In genomic region chr15:67067161-67067853, GRCh38 we compare ENCODE assay signal across 8 cellular contexts. TPM values are rescaled to one million over a fixed set of nuclear protein-coding genes. Genes with fewer than 3 reads are reported as not detected.
DNase-seq lines count a peak whose midpoint lies in the region; ATAC-seq and TF ChIP-seq lines count a peak whose summit lies in the region.

No MANE protein-coding gene starts in this region.

- H3K27ac ChIP-seq in right cardiac atrium (ENCODE audit: low read length) (peak overlapping the region; percentile 48), smooth muscle cell (ENCODE audit: low read depth) (peak overlapping the region; percentile 92)

- intact Hi-C loops in right cardiac atrium (cut with DNase I): loop anchor here in 3 of 4 donors (5.0 to 10.0 kb wide), 5 partner anchors 57 to 185 kb away; partner anchors contain the start of genes AAGAB (in 2 of the 3) and IQCH (in 2 of the 3)

- peak overlapping the region; percentile 92 for H3K4me2 ChIP-seq in smooth muscle cell

- H3F3A ChIP-seq in smooth muscle cell (ENCODE audit: low read depth): peaks cover 21% of the 10 kb centered on the region

- H3K9me3 ChIP-seq in right cardiac atrium (ENCODE audit: control insufficient read depth, low read length) (no peaks in the 10 kb centered on the region), smooth muscle cell (replicated peaks; ENCODE audit: low read depth) (no peaks in the 10 kb centered on the region)

- peak overlapping the region; percentile 97 for H3K4me3 Mint-ChIP-seq in activated T-cell treated with anti-CD3 and anti-CD28 coated beads, Interleukin-2, amount 50 U/mL, for 72 hours

- H3K27me3 ChIP-seq in right cardiac atrium (ENCODE audit: control insufficient read depth, insufficient read depth) (no peaks in the 10 kb centered on the region), smooth muscle cell (ENCODE audit: low read depth) (no peaks in the 10 kb centered on the region)

- peaks cover 51% of the 10 kb centered on the region for H3K79me2 ChIP-seq in smooth muscle cell (ENCODE audit: low read depth)

- peaks cover 55% of the 10 kb centered on the region for H4K20me1 ChIP-seq in smooth muscle cell (ENCODE audit: low read depth)

- H3K4me3 ChIP-seq in right cardiac atrium (ENCODE audit: low read length) (peak overlapping the region; percentile 85), smooth muscle cell (peak overlapping the region; percentile 80)

- no peaks in the 10 kb centered on the region for H3K9me3 Mint-ChIP-seq in activated T-cell treated with anti-CD3 and anti-CD28 coated beads, Interleukin-2, amount 50 U/mL, for 72 hours

- peaks cover 13 to 18% of the 10 kb centered on the region in 2 donors for H3K36me3 Mint-ChIP-seq in activated T-cell treated with anti-CD3 and anti-CD28 coated beads, Interleukin-2, amount 50 U/mL, for 72 hours (ENCODE audit: insufficient read depth in 2 of 2)

- peaks cover 26% of the 10 kb centered on the region for H3K27me3 Mint-ChIP-seq in activated T-cell treated with anti-CD3 and anti-CD28 coated beads, Interleukin-2, amount 50 U/mL, for 72 hours (ENCODE audit: low read depth)

- 12% methylated on average over 21 of the region's 21 CpGs for WGBS in right cardiac atrium
- 5% methylated on average over 21 of the region's 21 CpGs for WGBS in smooth muscle cell (ENCODE audit: low lambda C conversion rate)

- ATAC-seq in activated T-cell treated with anti-CD3 and anti-CD28 coated beads, Interleukin-2, amount 50 U/mL, for 72 hours (replicated peaks in 1 of 2): no peak
- ATAC-seq in right cardiac atrium: peak in 1 of 2 donors; percentile 4
- no peak for ATAC-seq in GM19395 (IDR thresholded peaks at IDR 0.05; ENCODE audit: unreplicated experiment)

- H3K4me1 Mint-ChIP-seq in activated T-cell treated with anti-CD3 and anti-CD28 coated beads, Interleukin-2, amount 50 U/mL, for 72 hours (ENCODE audit: low read depth): peaks cover 66% of the 10 kb centered on the region

- H3K4me1 ChIP-seq in right cardiac atrium (ENCODE audit: control insufficient read depth, insufficient read depth, low read length): peaks cover 24% of the 10 kb centered on the region
- peaks cover 57% of the 10 kb centered on the region for H3K4me1 ChIP-seq in smooth muscle cell (ENCODE audit: low read depth)

- H3K27ac Mint-ChIP-seq in activated T-cell treated with anti-CD3 and anti-CD28 coated beads, Interleukin-2, amount 50 U/mL, for 72 hours: peak overlapping the region; percentile 91

- no peak for TF ChIP-seq CTCF in smooth muscle cell (IDR thresholded peaks at IDR 0.05; ENCODE audit: borderline replicate concordance, insufficient read depth, poor library complexity, severe bottlenecking)

- H2AFZ ChIP-seq in smooth muscle cell (ENCODE audit: low read depth): no peak overlapping the region

- H3K9ac ChIP-seq in smooth muscle cell (ENCODE audit: low read depth): peak overlapping the region; percentile 90

- DNase-seq in HuH-7.5 (ENCODE audit: low spot score): peak; percentile 51
- peak; percentile 35 to 36 for DNase-seq in activated T-cell treated with anti-CD3 and anti-CD28 coated beads, Interleukin-2, amount 50 U/mL, for 72 hours
- peak in 2 of 3 donors; percentile 56 to 62 for DNase-seq in right cardiac atrium
- no peak for DNase-seq in smooth muscle cell (lab: John Stamatoyannopoulos, UW; ENCODE audit: unreplicated experiment)
- DNase-seq in Ammon's horn (ENCODE audit: low spot score): no peak
- DNase-seq in NCI-H446 treated with DMSO at 0.1 percent for 48 hours (lab: John Stamatoyannopoulos, UW): no peak
- no peak for DNase-seq in activated CD8-positive, alpha-beta memory T cell treated with anti-CD3 and anti-CD28 coated beads, Interleukin-2, amount 50 U/mL, for 48 hours

- no peaks in the 10 kb centered on the region for H3K36me3 ChIP-seq in smooth muscle cell (ENCODE audit: low read depth)

RNA-seq across cellular contexts. Expression of gene SMAD3, which starts 1.9 kb away (rescaled TPM):
- total RNA-seq in activated T-cell treated with anti-CD3 and anti-CD28 coated beads, Interleukin-2, amount 50 U/mL, for 72 hours: 10 to 100 TPM; 47.4 to 68.9 TPM
- 10 to 100 TPM; 29.2 to 40.5 (median 30.5) TPM for total RNA-seq in right cardiac atrium
- 9.9 TPM for polyA plus RNA-seq in right cardiac atrium
- 21.9 and 25.9 TPM in 2 replicates for total RNA-seq in smooth muscle cell
- 20.2 and 27.7 TPM in 2 replicates for polyA plus RNA-seq in smooth muscle cell

Comparison
In these comparisons a context has a peak if more than half of its experiments do, and no peak if none do; other contexts are left out.
1. DNase-seq: peak in HuH-7.5 (single experiment), activated T-cell treated with anti-CD3 and anti-CD28 coated beads, Interleukin-2, amount 50 U/mL, for 72 hours (2 of 2) and right cardiac atrium (2 of 3); none in smooth muscle cell (single experiment), Ammon's horn (single experiment), NCI-H446 treated with DMSO at 0.1 percent for 48 hours (single experiment) and activated CD8-positive, alpha-beta memory T cell treated with anti-CD3 and anti-CD28 coated beads, Interleukin-2, amount 50 U/mL, for 48 hours (single experiment).